ENCODE assay signal across 1 cellular context in genomic region chr1:102970496-102971078, GRCh38.
TF ChIP-seq lines count a peak whose summit lies in the region.

No MANE protein-coding gene starts in this region.

TF ChIP-seq in endothelial cell of umbilical vein, 7 proteins besides CTCF, POLR2A, EP300 and RAD21 (continued from another document):
- TF ChIP-seq MAX (IDR thresholded peaks at IDR 0.05; ENCODE audit: insufficient read depth, insufficient read length), result no peak
